1 cellular context compared by ENCODE assay signal in the genomic region with DNA sequence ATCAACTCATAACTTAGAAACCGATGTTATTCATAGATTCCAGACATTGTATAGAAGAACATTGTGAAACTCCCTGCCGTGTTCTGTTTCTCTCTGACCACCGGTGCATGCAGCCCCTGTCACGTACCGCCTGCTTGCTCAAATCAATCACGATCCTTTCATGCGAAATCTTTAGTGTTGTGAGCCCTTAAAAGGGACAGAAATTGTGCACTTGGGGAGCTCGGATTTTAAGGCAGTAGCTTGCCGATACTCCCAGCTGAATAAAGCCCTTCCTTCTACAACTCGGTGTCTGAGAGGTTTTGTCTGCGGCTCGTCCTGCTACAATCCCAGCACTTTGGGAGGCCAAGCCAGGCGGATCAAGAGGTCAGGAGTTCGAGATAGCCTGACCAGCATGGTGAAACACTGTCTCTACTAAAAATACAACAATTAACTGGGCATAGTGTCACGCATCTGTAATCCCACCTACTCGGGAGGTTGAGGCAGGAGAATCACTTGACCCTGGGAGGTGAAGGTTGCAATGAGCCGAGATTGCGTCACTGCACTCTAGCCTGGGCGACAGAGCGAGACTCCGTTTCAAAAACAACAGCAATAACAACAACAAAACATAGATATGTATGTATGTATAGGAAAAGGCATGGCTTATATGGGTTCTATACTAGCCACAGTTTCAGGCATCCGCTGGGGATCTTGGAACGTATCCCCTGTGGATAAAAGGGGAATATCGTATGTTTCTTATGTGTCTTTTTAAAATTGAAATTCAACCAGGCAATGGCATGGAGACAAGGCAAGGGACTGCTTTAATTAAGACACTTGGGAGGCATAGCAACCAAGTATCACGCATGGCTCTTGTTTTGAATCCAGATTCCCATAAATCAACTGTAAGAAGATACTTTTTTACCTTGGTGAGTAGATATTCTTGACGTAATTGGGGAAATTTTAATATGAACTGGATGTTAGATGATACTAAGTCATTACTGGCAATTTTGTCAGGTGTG.
TF ChIP-seq lines count a peak whose summit lies in the region.
"Not testable (repeated sequence)": the region's sequence is repeated elsewhere in the genome, so short reads cannot be mapped to it uniquely, and the experiment has no call there.

No MANE protein-coding gene starts in this region.

TF ChIP-seq in HepG2, 621 proteins besides CTCF, POLR2A, EP300 and RAD21 (continued from another document and continues in another):
- TF ChIP-seq, protein P1, sequence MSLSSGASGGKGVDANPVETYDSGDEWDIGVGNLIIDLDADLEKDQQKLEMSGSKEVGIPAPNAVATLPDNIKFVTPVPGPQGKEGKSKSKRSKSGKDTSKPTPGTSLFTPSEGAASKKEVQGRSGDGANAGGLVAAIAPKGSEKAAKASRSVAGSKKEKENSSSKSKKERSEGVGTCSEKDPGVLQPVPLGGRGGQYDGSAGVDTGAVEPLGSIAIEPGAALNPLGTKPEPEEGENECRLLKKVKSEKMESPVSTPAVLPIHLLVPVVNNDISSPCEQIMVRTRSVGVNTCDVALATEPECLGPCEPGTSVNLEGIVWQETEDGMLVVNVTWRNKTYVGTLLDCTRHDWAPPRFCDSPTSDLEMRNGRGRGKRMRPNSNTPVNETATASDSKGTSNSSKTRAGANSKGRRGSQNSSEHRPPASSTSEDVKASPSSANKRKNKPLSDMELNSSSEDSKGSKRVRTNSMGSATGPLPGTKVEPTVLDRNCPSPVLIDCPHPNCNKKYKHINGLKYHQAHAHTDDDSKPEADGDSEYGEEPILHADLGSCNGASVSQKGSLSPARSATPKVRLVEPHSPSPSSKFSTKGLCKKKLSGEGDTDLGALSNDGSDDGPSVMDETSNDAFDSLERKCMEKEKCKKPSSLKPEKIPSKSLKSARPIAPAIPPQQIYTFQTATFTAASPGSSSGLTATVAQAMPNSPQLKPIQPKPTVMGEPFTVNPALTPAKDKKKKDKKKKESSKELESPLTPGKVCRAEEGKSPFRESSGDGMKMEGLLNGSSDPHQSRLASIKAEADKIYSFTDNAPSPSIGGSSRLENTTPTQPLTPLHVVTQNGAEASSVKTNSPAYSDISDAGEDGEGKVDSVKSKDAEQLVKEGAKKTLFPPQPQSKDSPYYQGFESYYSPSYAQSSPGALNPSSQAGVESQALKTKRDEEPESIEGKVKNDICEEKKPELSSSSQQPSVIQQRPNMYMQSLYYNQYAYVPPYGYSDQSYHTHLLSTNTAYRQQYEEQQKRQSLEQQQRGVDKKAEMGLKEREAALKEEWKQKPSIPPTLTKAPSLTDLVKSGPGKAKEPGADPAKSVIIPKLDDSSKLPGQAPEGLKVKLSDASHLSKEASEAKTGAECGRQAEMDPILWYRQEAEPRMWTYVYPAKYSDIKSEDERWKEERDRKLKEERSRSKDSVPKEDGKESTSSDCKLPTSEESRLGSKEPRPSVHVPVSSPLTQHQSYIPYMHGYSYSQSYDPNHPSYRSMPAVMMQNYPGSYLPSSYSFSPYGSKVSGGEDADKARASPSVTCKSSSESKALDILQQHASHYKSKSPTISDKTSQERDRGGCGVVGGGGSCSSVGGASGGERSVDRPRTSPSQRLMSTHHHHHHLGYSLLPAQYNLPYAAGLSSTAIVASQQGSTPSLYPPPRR (CRISPR knock-in tag; IDR thresholded peaks at IDR 0.05; ENCODE audit: borderline replicate concordance), result 0 out of 2 replicates have a peak, but pooled peaks have one; percentile 47
- peak; percentile 51; the same call in 1 of the 2 replicates for TF ChIP-seq ZSCAN9 (CRISPR knock-in tag; IDR thresholded peaks at IDR 0.05; ENCODE audit: borderline replicate concordance)
- TF ChIP-seq YEATS4 (CRISPR knock-in tag; IDR thresholded peaks at IDR 0.05; ENCODE audit: borderline replicate concordance), result peak; percentile 18; the same call in 1 of the 2 replicates
- 0 out of 2 replicates have a peak, but pooled peaks have one; percentile 22 for TF ChIP-seq MEF2D (CRISPR knock-in tag; IDR thresholded peaks at IDR 0.05)
- TF ChIP-seq ZFX (CRISPR knock-in tag; IDR thresholded peaks at IDR 0.05; ENCODE audit: low read depth), result peak; percentile 48; the same call in 1 of the 2 replicates
- not testable (repeated sequence) for TF ChIP-seq NONO, NR2F6, FOXP1 (IDR thresholded peaks at IDR 0.05)
- peak; percentile 35; the same call in 1 of the 2 replicates for TF ChIP-seq NONO (CRISPR knock-in tag; conservative IDR thresholded peaks at IDR 0.05)
- peak; percentile 57 for TF ChIP-seq ZFY (CRISPR knock-in tag; IDR thresholded peaks at IDR 0.05)
- 0 out of 2 replicates have a peak, but pooled peaks have one; percentile 35 for TF ChIP-seq KDM3A (CRISPR knock-in tag; IDR thresholded peaks at IDR 0.05; ENCODE audit: low read depth)
- peak; percentile 41; the same call in 1 of the 2 replicates for TF ChIP-seq HDAC2 (CRISPR knock-in tag; IDR thresholded peaks at IDR 0.05)
- 0 out of 2 replicates have a peak, but pooled peaks have one; percentile 26 for TF ChIP-seq SP4 (CRISPR knock-in tag; IDR thresholded peaks at IDR 0.05)
- TF ChIP-seq, protein P2, sequence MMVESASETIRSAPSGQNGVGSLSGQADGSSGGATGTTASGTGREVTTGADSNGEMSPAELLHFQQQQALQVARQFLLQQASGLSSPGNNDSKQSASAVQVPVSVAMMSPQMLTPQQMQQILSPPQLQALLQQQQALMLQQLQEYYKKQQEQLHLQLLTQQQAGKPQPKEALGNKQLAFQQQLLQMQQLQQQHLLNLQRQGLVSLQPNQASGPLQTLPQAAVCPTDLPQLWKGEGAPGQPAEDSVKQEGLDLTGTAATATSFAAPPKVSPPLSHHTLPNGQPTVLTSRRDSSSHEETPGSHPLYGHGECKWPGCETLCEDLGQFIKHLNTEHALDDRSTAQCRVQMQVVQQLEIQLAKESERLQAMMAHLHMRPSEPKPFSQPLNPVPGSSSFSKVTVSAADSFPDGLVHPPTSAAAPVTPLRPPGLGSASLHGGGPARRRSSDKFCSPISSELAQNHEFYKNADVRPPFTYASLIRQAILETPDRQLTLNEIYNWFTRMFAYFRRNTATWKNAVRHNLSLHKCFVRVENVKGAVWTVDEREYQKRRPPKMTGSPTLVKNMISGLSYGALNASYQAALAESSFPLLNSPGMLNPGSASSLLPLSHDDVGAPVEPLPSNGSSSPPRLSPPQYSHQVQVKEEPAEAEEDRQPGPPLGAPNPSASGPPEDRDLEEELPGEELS (CRISPR knock-in tag; IDR thresholded peaks at IDR 0.05), result 0 out of 2 replicates have a peak, but pooled peaks have one; percentile 30
- 0 out of 2 replicates have a peak, but pooled peaks have one; percentile 42 for TF ChIP-seq MEIS2 (CRISPR knock-in tag; IDR thresholded peaks at IDR 0.05)
- TF ChIP-seq, protein P3, sequence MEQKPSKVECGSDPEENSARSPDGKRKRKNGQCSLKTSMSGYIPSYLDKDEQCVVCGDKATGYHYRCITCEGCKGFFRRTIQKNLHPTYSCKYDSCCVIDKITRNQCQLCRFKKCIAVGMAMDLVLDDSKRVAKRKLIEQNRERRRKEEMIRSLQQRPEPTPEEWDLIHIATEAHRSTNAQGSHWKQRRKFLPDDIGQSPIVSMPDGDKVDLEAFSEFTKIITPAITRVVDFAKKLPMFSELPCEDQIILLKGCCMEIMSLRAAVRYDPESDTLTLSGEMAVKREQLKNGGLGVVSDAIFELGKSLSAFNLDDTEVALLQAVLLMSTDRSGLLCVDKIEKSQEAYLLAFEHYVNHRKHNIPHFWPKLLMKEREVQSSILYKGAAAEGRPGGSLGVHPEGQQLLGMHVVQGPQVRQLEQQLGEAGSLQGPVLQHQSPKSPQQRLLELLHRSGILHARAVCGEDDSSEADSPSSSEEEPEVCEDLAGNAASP (CRISPR knock-in tag; IDR thresholded peaks at IDR 0.05; ENCODE audit: borderline replicate concordance), result 0 out of 2 replicates have a peak, but pooled peaks have one; percentile 17
- TF ChIP-seq KMT2B (CRISPR knock-in tag; IDR thresholded peaks at IDR 0.05), result 0 out of 2 replicates have a peak, but pooled peaks have one; percentile 42
- TF ChIP-seq MED1 (CRISPR knock-in tag; IDR thresholded peaks at IDR 0.05), result peak; percentile 88
- peak; percentile 67 for TF ChIP-seq ZNF629 (CRISPR knock-in tag; conservative IDR thresholded peaks at IDR 0.05)
- TF ChIP-seq, protein P4, sequence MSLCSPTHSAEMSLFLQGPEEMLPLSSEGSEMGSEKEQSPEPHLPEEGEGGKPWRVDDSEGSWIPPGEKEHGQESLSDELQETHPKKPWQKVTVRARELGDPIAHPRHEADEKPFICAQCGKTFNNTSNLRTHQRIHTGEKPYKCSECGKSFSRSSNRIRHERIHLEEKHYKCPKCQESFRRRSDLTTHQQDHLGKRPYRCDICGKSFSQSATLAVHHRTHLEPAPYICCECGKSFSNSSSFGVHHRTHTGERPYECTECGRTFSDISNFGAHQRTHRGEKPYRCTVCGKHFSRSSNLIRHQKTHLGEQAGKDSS (CRISPR knock-in tag; IDR thresholded peaks at IDR 0.05; ENCODE audit: borderline replicate concordance, low read depth), result 0 out of 2 replicates have a peak, but pooled peaks have one; percentile 40
- TF ChIP-seq RARA (CRISPR knock-in tag; IDR thresholded peaks at IDR 0.05), result 0 out of 2 replicates have a peak, but pooled peaks have one; percentile 46
- TF ChIP-seq ZNF432 (CRISPR knock-in tag; IDR thresholded peaks at IDR 0.05; ENCODE audit: borderline replicate concordance), result peak; percentile 97
- TF ChIP-seq TAF1 (CRISPR knock-in tag; IDR thresholded peaks at IDR 0.05), result peak; percentile 18; the same call in 1 of the 2 replicates
- TF ChIP-seq KLF9 (CRISPR knock-in tag; IDR thresholded peaks at IDR 0.05; ENCODE audit: low read depth), result 0 out of 2 replicates have a peak, but pooled peaks have one; percentile 40
- TF ChIP-seq ERF (CRISPR knock-in tag; IDR thresholded peaks at IDR 0.05), result peak; percentile 58; the same call in 1 of the 2 replicates
- TF ChIP-seq, protein P5, sequence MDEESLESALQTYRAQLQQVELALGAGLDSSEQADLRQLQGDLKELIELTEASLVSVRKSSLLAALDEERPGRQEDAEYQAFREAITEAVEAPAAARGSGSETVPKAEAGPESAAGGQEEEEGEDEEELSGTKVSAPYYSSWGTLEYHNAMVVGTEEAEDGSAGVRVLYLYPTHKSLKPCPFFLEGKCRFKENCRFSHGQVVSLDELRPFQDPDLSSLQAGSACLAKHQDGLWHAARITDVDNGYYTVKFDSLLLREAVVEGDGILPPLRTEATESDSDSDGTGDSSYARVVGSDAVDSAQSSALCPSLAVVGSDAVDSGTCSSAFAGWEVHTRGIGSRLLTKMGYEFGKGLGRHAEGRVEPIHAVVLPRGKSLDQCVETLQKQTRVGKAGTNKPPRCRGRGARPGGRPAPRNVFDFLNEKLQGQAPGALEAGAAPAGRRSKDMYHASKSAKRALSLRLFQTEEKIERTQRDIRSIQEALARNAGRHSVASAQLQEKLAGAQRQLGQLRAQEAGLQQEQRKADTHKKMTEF (CRISPR knock-in tag; IDR thresholded peaks at IDR 0.05), result peak; percentile 66; the same call in 1 of the 2 replicates
- TF ChIP-seq ZNF501 (CRISPR knock-in tag; IDR thresholded peaks at IDR 0.05), result peak; percentile 18; the same call in 1 of the 2 replicates
- peak; percentile 59; the same call in 1 of the 2 replicates for TF ChIP-seq ZNF335 (CRISPR knock-in tag; IDR thresholded peaks at IDR 0.05)
- TF ChIP-seq NR2F6 (CRISPR knock-in tag; IDR thresholded peaks at IDR 0.05), result peak; percentile 39; the same call in 1 of the 2 replicates
- TF ChIP-seq RXRB (CRISPR knock-in tag; IDR thresholded peaks at IDR 0.05; ENCODE audit: borderline replicate concordance), result peak; percentile 39; the same call in 1 of the 2 replicates
- peak; percentile 46; the same call in 1 of the 2 replicates for TF ChIP-seq ZNF292 (CRISPR knock-in tag; IDR thresholded peaks at IDR 0.05; ENCODE audit: borderline replicate concordance, low read depth)
- 0 out of 2 replicates have a peak, but pooled peaks have one; percentile 22 for TF ChIP-seq HOXA3 (CRISPR knock-in tag; IDR thresholded peaks at IDR 0.05)
- peak; percentile 20; the same call in 1 of the 2 replicates for TF ChIP-seq HMG20A (CRISPR knock-in tag; IDR thresholded peaks at IDR 0.05; ENCODE audit: borderline replicate concordance)
- TF ChIP-seq FOXP1 (CRISPR knock-in tag; IDR thresholded peaks at IDR 0.05), result 0 out of 2 replicates have a peak, but pooled peaks have one; percentile 8
- 0 out of 2 replicates have a peak, but pooled peaks have one; percentile 31 for TF ChIP-seq KDM6A (CRISPR knock-in tag; IDR thresholded peaks at IDR 0.05; ENCODE audit: low read depth)
- peak; percentile 82 for TF ChIP-seq ZNF441 (CRISPR knock-in tag; IDR thresholded peaks at IDR 0.05; ENCODE audit: borderline replicate concordance)
- TF ChIP-seq, protein P6, sequence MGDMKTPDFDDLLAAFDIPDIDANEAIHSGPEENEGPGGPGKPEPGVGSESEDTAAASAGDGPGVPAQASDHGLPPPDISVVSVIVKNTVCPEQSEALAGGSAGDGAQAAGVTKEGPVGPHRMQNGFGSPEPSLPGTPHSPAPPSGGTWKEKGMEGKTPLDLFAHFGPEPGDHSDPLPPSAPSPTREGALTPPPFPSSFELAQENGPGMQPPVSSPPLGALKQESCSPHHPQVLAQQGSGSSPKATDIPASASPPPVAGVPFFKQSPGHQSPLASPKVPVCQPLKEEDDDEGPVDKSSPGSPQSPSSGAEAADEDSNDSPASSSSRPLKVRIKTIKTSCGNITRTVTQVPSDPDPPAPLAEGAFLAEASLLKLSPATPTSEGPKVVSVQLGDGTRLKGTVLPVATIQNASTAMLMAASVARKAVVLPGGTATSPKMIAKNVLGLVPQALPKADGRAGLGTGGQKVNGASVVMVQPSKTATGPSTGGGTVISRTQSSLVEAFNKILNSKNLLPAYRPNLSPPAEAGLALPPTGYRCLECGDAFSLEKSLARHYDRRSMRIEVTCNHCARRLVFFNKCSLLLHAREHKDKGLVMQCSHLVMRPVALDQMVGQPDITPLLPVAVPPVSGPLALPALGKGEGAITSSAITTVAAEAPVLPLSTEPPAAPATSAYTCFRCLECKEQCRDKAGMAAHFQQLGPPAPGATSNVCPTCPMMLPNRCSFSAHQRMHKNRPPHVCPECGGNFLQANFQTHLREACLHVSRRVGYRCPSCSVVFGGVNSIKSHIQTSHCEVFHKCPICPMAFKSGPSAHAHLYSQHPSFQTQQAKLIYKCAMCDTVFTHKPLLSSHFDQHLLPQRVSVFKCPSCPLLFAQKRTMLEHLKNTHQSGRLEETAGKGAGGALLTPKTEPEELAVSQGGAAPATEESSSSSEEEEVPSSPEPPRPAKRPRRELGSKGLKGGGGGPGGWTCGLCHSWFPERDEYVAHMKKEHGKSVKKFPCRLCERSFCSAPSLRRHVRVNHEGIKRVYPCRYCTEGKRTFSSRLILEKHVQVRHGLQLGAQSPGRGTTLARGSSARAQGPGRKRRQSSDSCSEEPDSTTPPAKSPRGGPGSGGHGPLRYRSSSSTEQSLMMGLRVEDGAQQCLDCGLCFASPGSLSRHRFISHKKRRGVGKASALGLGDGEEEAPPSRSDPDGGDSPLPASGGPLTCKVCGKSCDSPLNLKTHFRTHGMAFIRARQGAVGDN (CRISPR knock-in tag; IDR thresholded peaks at IDR 0.05), result peak; percentile 6; the same call in 1 of the 2 replicates
- TF ChIP-seq RXRA (CRISPR knock-in tag; IDR thresholded peaks at IDR 0.05), result 0 out of 2 replicates have a peak, but pooled peaks have one; percentile 26
- TF ChIP-seq, protein P7, sequence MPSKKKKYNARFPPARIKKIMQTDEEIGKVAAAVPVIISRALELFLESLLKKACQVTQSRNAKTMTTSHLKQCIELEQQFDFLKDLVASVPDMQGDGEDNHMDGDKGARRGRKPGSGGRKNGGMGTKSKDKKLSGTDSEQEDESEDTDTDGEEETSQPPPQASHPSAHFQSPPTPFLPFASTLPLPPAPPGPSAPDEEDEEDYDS (CRISPR knock-in tag; IDR thresholded peaks at IDR 0.05), result 0 out of 2 replicates have a peak, but pooled peaks have one; percentile 38
- TF ChIP-seq CEBPG (CRISPR knock-in tag; IDR thresholded peaks at IDR 0.05), result peak; percentile 69
